26 cellular contexts compared by ENCODE assay signal in genomic region chr9:87771251-87772006, GRCh38. TPM values are rescaled to one million over a fixed set of nuclear protein-coding genes. Genes with fewer than 3 reads are reported as not detected.
A peak's percentile ranks its signal among the peaks of the same experiment; 100 is the strongest.
DNase-seq lines count a peak whose midpoint lies in the region; ATAC-seq and TF ChIP-seq lines count a peak whose summit lies in the region.
"Had no signal": no experiment of that assay in that cellular context is flagged by ENCODE, and none has a peak within 500 bp of the region (broad histone marks: within the 10 kb centered on the region; RNA-seq: fewer than 3 reads in every experiment).

No MANE protein-coding gene starts in this region.

- TF ChIP-seq CTCF in IMR-90 (conservative IDR thresholded peaks at IDR 0.05; ENCODE audit: low read depth, low read length) (no peak), nephron progenitor cell (IDR thresholded peaks at IDR 0.05) (no peak)

- no peak overlapping the region for H4K8ac ChIP-seq in IMR-90 (ENCODE audit: low read depth in 2 of 2, low read length in 2 of 2)

- no peaks in the 10 kb centered on the region for H3K79me1 ChIP-seq in IMR-90 (ENCODE audit: low read depth in 1 of 2, low read length in 2 of 2)

- 55% methylated on average over 8 of the region's 29 CpGs; no CpG with 5 or more reads in 1 of the 2 experiments for WGBS in IMR-90 (ENCODE audit: extremely low coverage in 2 of 2, insufficient read length in 1 of 2), 2 experiments
- 47% methylated on average over 29 of the region's 29 CpGs for WGBS in right cardiac atrium

- no peak overlapping the region for H3K23ac ChIP-seq in IMR-90 (ENCODE audit: low read depth, low read length)

- H3K36me3 Mint-ChIP-seq in nephron progenitor cell (ENCODE audit: low read depth): no peaks in the 10 kb centered on the region
- no peaks in the 10 kb centered on the region for H3K36me3 Mint-ChIP-seq in activated T-helper 17 cell treated with anti-CD3 and anti-CD28 coated beads, Interleukin-2, amount 50 U/mL, for 72 hours (ENCODE audit: low read depth)

- no peaks in the 10 kb centered on the region for H3K9me1 ChIP-seq in IMR-90 (ENCODE audit: insufficient read depth, low read length)

- no peak for ATAC-seq in IMR-90 (ENCODE audit: low read depth)
- ATAC-seq in right cardiac atrium: peak; percentile 83 to 93
- ATAC-seq in HG02973 (IDR thresholded peaks at IDR 0.05; ENCODE audit: unreplicated experiment): no peak
- ATAC-seq in activated T-helper 17 cell treated with anti-CD3 and anti-CD28 coated beads, Interleukin-2, amount 50 U/mL, for 72 hours (replicated peaks): no peak
- ATAC-seq: body of pancreas, HCT116 had no signal

- H3K27ac Mint-ChIP-seq in nephron progenitor cell: no peak overlapping the region
- no peak overlapping the region for H3K27ac Mint-ChIP-seq in activated T-helper 17 cell treated with anti-CD3 and anti-CD28 coated beads, Interleukin-2, amount 50 U/mL, for 72 hours
- H3K27ac Mint-ChIP-seq: activated B cell treated with CpG ODN at 0.5 μM for 24 hours; stimulated activated naive CD8-positive, alpha-beta T cell treated with anti-CD3 and anti-CD28 coated beads, Interleukin-15, Interleukin-2, amounts not matched to agents 100 ng/mL and 50 ng/mL, for 24 hours had no signal

- H3K14ac ChIP-seq in IMR-90 (replicated peaks; ENCODE audit: low read depth, low read length): no peak overlapping the region

- peak overlapping the region; percentile 56 for H2AFZ ChIP-seq in IMR-90 (replicated peaks; ENCODE audit: low read length, poor library complexity)

- no peak for TF ChIP-seq RAD21 in IMR-90 (IDR thresholded peaks at IDR 0.05; ENCODE audit: low read length)

- no peaks in the 10 kb centered on the region for H3K9me3 Mint-ChIP-seq in nephron progenitor cell
- no peaks in the 10 kb centered on the region for H3K9me3 Mint-ChIP-seq in activated T-helper 17 cell treated with anti-CD3 and anti-CD28 coated beads, Interleukin-2, amount 50 U/mL, for 72 hours
- H3K9me3 Mint-ChIP-seq: activated B cell treated with CpG ODN at 0.5 μM for 24 hours; stimulated activated naive CD8-positive, alpha-beta T cell treated with anti-CD3 and anti-CD28 coated beads, Interleukin-15, Interleukin-2, amounts not matched to agents 100 ng/mL and 50 ng/mL, for 24 hours had no signal

- dilution Hi-C loops in IMR-90 (cut with HindIII; ENCODE audit: low sequenced_read_pairs, unreplicated experiment): no loop called here

- intact Hi-C loops in IMR-90 (cut with micrococcal nuclease): no loop called here
- intact Hi-C loops in right cardiac atrium (cut with DNase I): no loop called here

- no peak overlapping the region for H3K4ac ChIP-seq in IMR-90 (ENCODE audit: low read depth, low read length)

- H3K4me2 ChIP-seq in IMR-90 (ENCODE audit: low read depth, low read length): no peak overlapping the region
- H3K4me2 ChIP-seq: BLaER1 treated with 17β-estradiol and CSF1 and Interleukin-3, amounts not matched to agents 10 nM and 100 nM had no signal

- H3K9me3 ChIP-seq in IMR-90 (ENCODE audit: control insufficient read depth, insufficient read depth, low read length) (no peaks in the 10 kb centered on the region), right cardiac atrium (ENCODE audit: control insufficient read depth, low read length) (no peaks in the 10 kb centered on the region)
- H3K9me3 ChIP-seq: BLaER1 treated with 17β-estradiol and CSF1 and Interleukin-3, amounts not matched to agents 10 nM and 100 nM; body of pancreas; Caco-2; transverse colon had no signal

- no TSS peak for BruUV-seq in IMR-90 (replicated peaks; lab: Mats Ljungman, UMichigan)

- CTCF ChIA-PET in IMR-90 (lab: Yijun Ruan, JAX): no interaction called here

- no peak overlapping the region for H2BK120ac ChIP-seq in IMR-90 (ENCODE audit: low read depth, low read length)

- H3K4me1 ChIP-seq in IMR-90 (ENCODE audit: control insufficient read depth, insufficient read depth, low read length) (no peaks in the 10 kb centered on the region), right cardiac atrium (ENCODE audit: control insufficient read depth, insufficient read depth, low read length) (no peaks in the 10 kb centered on the region)
- H3K4me1 ChIP-seq: body of pancreas, transverse colon had no signal

- H3K4me1 Mint-ChIP-seq in nephron progenitor cell: peaks cover 7% of the 10 kb centered on the region
- H3K4me1 Mint-ChIP-seq in activated T-helper 17 cell treated with anti-CD3 and anti-CD28 coated beads, Interleukin-2, amount 50 U/mL, for 72 hours: no peaks in the 10 kb centered on the region
- H3K4me1 Mint-ChIP-seq: activated B cell treated with CpG ODN at 0.5 μM for 24 hours had no signal

- in situ Hi-C loops in IMR-90 (cut with MboI; ENCODE audit: low sequenced_read_pairs): no loop called here

- H2BK15ac ChIP-seq in IMR-90 (ENCODE audit: low read depth, low read length): no peak overlapping the region

- H3K18ac ChIP-seq in IMR-90 (ENCODE audit: low read depth, low read length): no peak overlapping the region

- no peak overlapping the region for H3K4me3 Mint-ChIP-seq in nephron progenitor cell
- no peak overlapping the region for H3K4me3 Mint-ChIP-seq in activated T-helper 17 cell treated with anti-CD3 and anti-CD28 coated beads, Interleukin-2, amount 50 U/mL, for 72 hours
- H3K4me3 Mint-ChIP-seq: activated B cell treated with CpG ODN at 0.5 μM for 24 hours; stimulated activated naive CD8-positive, alpha-beta T cell treated with anti-CD3 and anti-CD28 coated beads, Interleukin-15, Interleukin-2, amounts not matched to agents 100 ng/mL and 50 ng/mL, for 24 hours had no signal

- H3K27me3 ChIP-seq in IMR-90 (ENCODE audit: control insufficient read depth, insufficient read depth, low read length) (peaks cover 18% of the 10 kb centered on the region), right cardiac atrium (ENCODE audit: control insufficient read depth, insufficient read depth) (no peaks in the 10 kb centered on the region)
- H3K27me3 ChIP-seq: BLaER1 treated with 17β-estradiol and CSF1 and Interleukin-3, amounts not matched to agents 10 nM and 100 nM; body of pancreas had no signal

- peaks cover 12% of the 10 kb centered on the region for H3K27me3 Mint-ChIP-seq in nephron progenitor cell (ENCODE audit: low read depth, poor library complexity)
- peaks cover 12% of the 10 kb centered on the region for H3K27me3 Mint-ChIP-seq in activated T-helper 17 cell treated with anti-CD3 and anti-CD28 coated beads, Interleukin-2, amount 50 U/mL, for 72 hours

- H2BK5ac ChIP-seq in IMR-90 (ENCODE audit: low read depth, low read length, poor library complexity, severe bottlenecking): no peak overlapping the region

- H3K36me3 ChIP-seq in IMR-90 (ENCODE audit: control insufficient read depth, insufficient read depth, low read length): no peaks in the 10 kb centered on the region
- H3K36me3 ChIP-seq: BLaER1 treated with 17β-estradiol and CSF1 and Interleukin-3, amounts not matched to agents 10 nM and 100 nM; transverse colon had no signal

- peak; percentile 34 for DNase-seq in AG20443 (ENCODE audit: low spot score)
- DNase-seq in IMR-90: no peak
- DNase-seq in right cardiac atrium: peak; percentile 24 to 82 (median 81)
- DNase-seq in nephron progenitor cell: peak; percentile 10
- DNase-seq in NCI-H82 (lab: John Stamatoyannopoulos, UW): no peak
- no peak for DNase-seq in effector CD4-positive, alpha-beta T cell
- DNase-seq: activated B cell treated with CpG ODN at 0.5 μM for 24 hours; activated CD4-positive, alpha-beta T cell treated with anti-CD3 and anti-CD28 coated beads, Interleukin-2, amount 50 U/mL, for 4 hours; activated CD8-positive, alpha-beta memory T cell treated with anti-CD3 and anti-CD28 coated beads, Interleukin-2, amount 50 U/mL, for 4 hours; activated effector memory CD4-positive, alpha-beta T cell treated with Interleukin-2 at 50 U/mL for 16 hours; body of pancreas; Caco-2; MV-4-11; NCI-H1694; NCI-H69; occipital lobe; RPMI8226; stimulated activated CD4-positive, alpha-beta T cell treated with anti-CD3 and anti-CD28 coated beads, Interleukin-12 subunit alpha, Interleukin-12 subunit beta, amount 100 ng/mL, for 4 hours; stimulated activated CD4-positive, alpha-beta T cell treated with anti-CD3 and anti-CD28 coated beads, Interleukin-4, amount 100 ng/mL, for 4 hours; transverse colon had no signal

- H4K20me1 ChIP-seq in IMR-90 (ENCODE audit: insufficient read depth, low read length): no peaks in the 10 kb centered on the region
- H4K20me1 ChIP-seq: BLaER1 treated with 17β-estradiol and CSF1 and Interleukin-3, amounts not matched to agents 10 nM and 100 nM had no signal

- POLR2A ChIA-PET in IMR-90 (lab: Charles Lee; ENCODE audit: unreplicated experiment): no interaction called here

- no peak overlapping the region for H4K5ac ChIP-seq in IMR-90 (ENCODE audit: low read depth, low read length)

- no peak overlapping the region for H3K9ac ChIP-seq in IMR-90 (ENCODE audit: low read depth, low read length)
- H3K9ac ChIP-seq: BLaER1 treated with 17β-estradiol and CSF1 and Interleukin-3, amounts not matched to agents 10 nM and 100 nM had no signal

- no peak overlapping the region for H2AK5ac ChIP-seq in IMR-90 (ENCODE audit: low read depth, low read length)

- H4K91ac ChIP-seq in IMR-90 (ENCODE audit: insufficient read depth, low read depth, low read length): no peak overlapping the region

- H3K27ac ChIP-seq in IMR-90 (ENCODE audit: insufficient read depth, low read length): no peak overlapping the region
- H3K27ac ChIP-seq in right cardiac atrium (ENCODE audit: low read length): no peak overlapping the region
- H3K27ac ChIP-seq: BLaER1 treated with 17β-estradiol and CSF1 and Interleukin-3, amounts not matched to agents 10 nM and 100 nM; body of pancreas; transverse colon had no signal

- TF ChIP-seq POLR2A in IMR-90 (IDR thresholded peaks at IDR 0.05; ENCODE audit: low read depth, low read length): no peak

- H3K56ac ChIP-seq in IMR-90 (ENCODE audit: extremely low read depth, insufficient read depth, low read length): no peak overlapping the region

- H3K4me3 ChIP-seq in IMR-90 (ENCODE audit: insufficient read depth, low read depth, low read length) (no peak overlapping the region), right cardiac atrium (ENCODE audit: low read length) (no peak overlapping the region)
- H3K4me3 ChIP-seq: BLaER1 treated with 17β-estradiol and CSF1 and Interleukin-3, amounts not matched to agents 10 nM and 100 nM; body of pancreas; lung; transverse colon had no signal

- H2AK9ac ChIP-seq in IMR-90 (replicated peaks; ENCODE audit: low read depth, low read length, poor library complexity): peak overlapping the region; percentile 24

- no peak overlapping the region for H2BK20ac ChIP-seq in IMR-90 (ENCODE audit: low read depth, low read length)

TF ChIP-seq in IMR-90, 13 proteins besides CTCF, POLR2A, EP300 and RAD21:
- TF ChIP-seq RCOR1 (IDR thresholded peaks at IDR 0.05; ENCODE audit: insufficient replicate concordance, low read length) (no peak), RFX5 (IDR thresholded peaks at IDR 0.05; ENCODE audit: low read depth, low read length) (no peak), MAZ (IDR thresholded peaks at IDR 0.05; ENCODE audit: borderline replicate concordance, low read depth, low read length) (no peak)

RNA-seq across cellular contexts. Expression of gene CTSL, which starts 45.5 kb away (rescaled TPM):
- total RNA-seq in IMR-90 (2012; rRNA removed) (57.0 and 89.7 TPM in 2 replicates), right cardiac atrium (100 to 1,000 TPM; 140 to 173 (median 143) TPM)
- polyA plus RNA-seq in IMR-90 (2012; rRNA removed) (104 and 112 TPM in 2 replicates), right cardiac atrium (150 TPM)
- polyA plus RNA-seq in IMR-90 (2012; cell fraction: cytosol; rRNA removed): 45.3 and 56.3 TPM in 2 replicates
- 13.5 and 55.6 TPM in 2 replicates for polyA plus RNA-seq in IMR-90 (2012; cell fraction: nucleus; rRNA removed; ENCODE audit: low replicate concordance)
- total RNA-seq in activated T-helper 17 cell treated with anti-CD3 and anti-CD28 coated beads, Interleukin-2, amount 50 U/mL, for 72 hours: 10 to 100 TPM; 13.2 to 43.0 TPM

Comparison
In these comparisons a context has a peak if more than half of its experiments do, and no peak if none do; other contexts are left out.
1. DNase-seq: peak in AG20443 (single experiment), right cardiac atrium (3 of 3) and nephron progenitor cell (single experiment); none in IMR-90 (single experiment), NCI-H82 (single experiment) and effector CD4-positive, alpha-beta T cell (single experiment).
2. ATAC-seq: peak in right cardiac atrium (2 of 2); none in IMR-90 (single experiment), HG02973 (single experiment) and activated T-helper 17 cell treated with anti-CD3 and anti-CD28 coated beads, Interleukin-2, amount 50 U/mL, for 72 hours (single experiment).